In genomic region chr4:123191728-123192127, GRCh38 we compare ENCODE assay signal across 20 cellular contexts.
DNase-seq lines count a peak whose midpoint lies in the region; ATAC-seq and TF ChIP-seq lines count a peak whose summit lies in the region.
"Had no signal": no experiment of that assay in that cellular context is flagged by ENCODE, and none has a peak within 500 bp of the region (broad histone marks: within the 10 kb centered on the region; RNA-seq: fewer than 3 reads in every experiment).

No MANE protein-coding gene starts in this region.

- peak overlapping the region; percentile 10 for H3K27ac Mint-ChIP-seq in progenitor cell of endocrine pancreas
- H3K27ac Mint-ChIP-seq: CD14-positive monocyte; CD4-positive, alpha-beta memory T cell; CD4-positive, CD25-positive, alpha-beta regulatory T cell; CD8-positive, alpha-beta memory T cell had no signal

- ATAC-seq in left colon: peak; percentile 97
- ATAC-seq: A549 had no signal

- no peak for TF ChIP-seq CTCF in progenitor cell of endocrine pancreas (IDR thresholded peaks at IDR 0.05; ENCODE audit: unreplicated experiment)

- CTCF ChIA-PET in HEK293T (lab: Yijun Ruan, JAX): no interaction called here

- H3K36me3 Mint-ChIP-seq in progenitor cell of endocrine pancreas (ENCODE audit: insufficient read depth): peaks cover 1% of the 10 kb centered on the region

- H3K4me1 Mint-ChIP-seq in progenitor cell of endocrine pancreas (ENCODE audit: low read depth): no peaks in the 10 kb centered on the region
- H3K4me1 Mint-ChIP-seq: CD14-positive monocyte; CD4-positive, alpha-beta memory T cell had no signal

- no peaks in the 10 kb centered on the region for H3K9me3 Mint-ChIP-seq in progenitor cell of endocrine pancreas (ENCODE audit: low read depth)
- H3K9me3 Mint-ChIP-seq: CD4-positive, alpha-beta memory T cell; CD4-positive, CD25-positive, alpha-beta regulatory T cell; CD8-positive, alpha-beta memory T cell had no signal

- DNase-seq in amniotic epithelial cell (ENCODE audit: low read depth) (peak; percentile 27), left colon (no peak), progenitor cell of endocrine pancreas (ENCODE audit: low spot score, unreplicated experiment) (no peak), HEK293T (ENCODE audit: extremely low spot score) (no peak)
- DNase-seq in activated CD4-positive, alpha-beta T cell treated with anti-CD3 and anti-CD28 coated beads for 1 hour: no peak
- DNase-seq: BE2C; C1 segment of cervical spinal cord; CD4-positive, CD25-positive, alpha-beta regulatory T cell; CD8-positive, alpha-beta memory T cell; COR-L47; DMS 273 treated with DMSO at 0.1 percent for 48 hours; DMS153; DMS53; DMS79; DND-41; EL; GDM1 had no signal

- H3K27me3 Mint-ChIP-seq in progenitor cell of endocrine pancreas: no peaks in the 10 kb centered on the region
- H3K27me3 Mint-ChIP-seq: CD4-positive, alpha-beta memory T cell; CD4-positive, CD25-positive, alpha-beta regulatory T cell had no signal

- intact Hi-C loops in left colon (cut with DNase I, micrococcal nuclease): no loop called here

- POLR2A ChIA-PET in HEK293T (lab: Yijun Ruan, JAX): no interaction called here

- no peak overlapping the region for H3K4me3 Mint-ChIP-seq in progenitor cell of endocrine pancreas (ENCODE audit: low read depth)
- H3K4me3 Mint-ChIP-seq: CD14-positive monocyte; CD4-positive, alpha-beta memory T cell; CD4-positive, CD25-positive, alpha-beta regulatory T cell; CD8-positive, alpha-beta memory T cell had no signal

TF ChIP-seq in HEK293T, 16 proteins besides CTCF, POLR2A, EP300 and RAD21:
- TF ChIP-seq LEF1 (IDR thresholded peaks at IDR 0.05; ENCODE audit: borderline replicate concordance) (no peak), FOXK2 (IDR thresholded peaks at IDR 0.05) (no peak), SUZ12 (IDR thresholded peaks at IDR 0.05) (no peak), FOXM1 (IDR thresholded peaks at IDR 0.05; ENCODE audit: borderline replicate concordance) (no peak), ARNT (IDR thresholded peaks at IDR 0.05) (no peak), FOXA1 (IDR thresholded peaks at IDR 0.05) (no peak), TARDBP (IDR thresholded peaks at IDR 0.05) (no peak), HDGF (IDR thresholded peaks at IDR 0.05; ENCODE audit: borderline replicate concordance) (no peak), BHLHE40 (IDR thresholded peaks at IDR 0.05; ENCODE audit: borderline replicate concordance) (no peak), ZNF384 (IDR thresholded peaks at IDR 0.05) (no peak), SP1 (IDR thresholded peaks at IDR 0.05) (no peak), ELF4 (IDR thresholded peaks at IDR 0.05) (no peak), PKNOX1 (IDR thresholded peaks at IDR 0.05) (no peak), NFRKB (IDR thresholded peaks at IDR 0.05) (no peak), L3MBTL2 (conservative IDR thresholded peaks at IDR 0.05) (no peak), CTBP1 (IDR thresholded peaks at IDR 0.05; ENCODE audit: borderline replicate concordance) (no peak)
TF ChIP-seq in HEK293T: peak in this region for 0.
